ENCODE assay signal across 1 cellular context in genomic region chr20:44134897-44135810, GRCh38.
A peak's percentile ranks its signal among the peaks of the same experiment; 100 is the strongest.
TF ChIP-seq lines count a peak whose summit lies in the region.

No MANE protein-coding gene starts in this region.

TF ChIP-seq in K562, 482 proteins besides CTCF, POLR2A, EP300 and RAD21:
- TF ChIP-seq ZBTB40 (IDR thresholded peaks at IDR 0.05) = no peak
- no peak for TF ChIP-seq ZBTB40 (CRISPR knock-in tag; IDR thresholded peaks at IDR 0.05)
- TF ChIP-seq SPI1 (IDR thresholded peaks at IDR 0.05; ENCODE audit: borderline replicate concordance, low read depth, low read length) = peak; percentile 35; the same call in 1 of the 2 replicates
